In genomic region chr6:155054851-155055250, GRCh38 we compare ENCODE assay signal across 22 cellular contexts. TPM values are rescaled to one million over a fixed set of nuclear protein-coding genes. Genes with fewer than 3 reads are reported as not detected.
DNase-seq lines count a peak whose midpoint lies in the region; ATAC-seq and TF ChIP-seq lines count a peak whose summit lies in the region.
"Had no signal": no experiment of that assay in that cellular context is flagged by ENCODE, and none has a peak within 500 bp of the region (broad histone marks: within the 10 kb centered on the region; RNA-seq: fewer than 3 reads in every experiment).

No MANE protein-coding gene starts in this region.

- H3K27ac ChIP-seq in right cardiac atrium (ENCODE audit: low read length): no peak overlapping the region
- H3K27ac ChIP-seq in heart left ventricle: no peak overlapping the region
- H3K27ac ChIP-seq in caudate nucleus (ENCODE audit: low read depth, low read length): no peak overlapping the region
- H3K27ac ChIP-seq: BLaER1 had no signal

- H3K27me3 Mint-ChIP-seq in glutamatergic neuron (ENCODE audit: unreplicated experiment): peaks cover 3% of the 10 kb centered on the region
- H3K27me3 Mint-ChIP-seq in activated CD4-positive, alpha-beta T cell treated with anti-CD3 and anti-CD28 coated beads, Interleukin-2, amount 10 ng/mL, durations not matched to agents 7 days and 5 days: no peaks in the 10 kb centered on the region
- H3K27me3 Mint-ChIP-seq: CD4-positive, alpha-beta T cell had no signal

- H3K27me3 ChIP-seq in right cardiac atrium (ENCODE audit: control insufficient read depth, insufficient read depth) (no peaks in the 10 kb centered on the region), heart left ventricle (no peaks in the 10 kb centered on the region)
- H3K27me3 ChIP-seq: BLaER1 had no signal

- peaks cover 1% of the 10 kb centered on the region for H3K4me1 ChIP-seq in right cardiac atrium (ENCODE audit: control insufficient read depth, insufficient read depth, low read length)
- no peaks in the 10 kb centered on the region for H3K4me1 ChIP-seq in heart left ventricle
- H3K4me1 ChIP-seq: Caco-2 had no signal

- H3K4me1 Mint-ChIP-seq in glutamatergic neuron (ENCODE audit: low read depth, unreplicated experiment): peaks cover 3% of the 10 kb centered on the region
- peaks cover 22% of the 10 kb centered on the region for H3K4me1 Mint-ChIP-seq in activated CD4-positive, alpha-beta T cell treated with anti-CD3 and anti-CD28 coated beads, Interleukin-2, amount 10 ng/mL, durations not matched to agents 7 days and 5 days
- H3K4me1 Mint-ChIP-seq: H9 had no signal

- no peaks in the 10 kb centered on the region for H3K9me3 ChIP-seq in right cardiac atrium (ENCODE audit: control insufficient read depth, low read length)
- no peaks in the 10 kb centered on the region for H3K9me3 ChIP-seq in heart left ventricle
- H3K9me3 ChIP-seq: BLaER1, Caco-2 had no signal

- POLR2A ChIA-PET in activated CD4-positive, alpha-beta T cell treated with anti-CD3 and anti-CD28 coated beads, Interleukin-2, amount 10 ng/mL, durations not matched to agents 7 days and 5 days (lab: Charles Lee): no interaction called here

- intact Hi-C loops in right cardiac atrium (cut with DNase I): no loop called here
- intact Hi-C loops in heart left ventricle (cut with DNase I): no loop called here

- TF ChIP-seq CTCF in heart left ventricle (IDR thresholded peaks at IDR 0.05) (no peak), glutamatergic neuron (IDR thresholded peaks at IDR 0.05; ENCODE audit: partially characterized antibody, unreplicated experiment) (no peak)

- CTCF ChIA-PET in activated CD4-positive, alpha-beta T cell treated with anti-CD3 and anti-CD28 coated beads, Interleukin-2, amount 10 ng/mL, durations not matched to agents 7 days and 5 days (lab: Charles Lee): interaction anchor here (1.5 kb wide), 1 partner anchor 94 kb away, joined by 4 read pairs; no protein-coding TSS in a partner anchor

- no peak overlapping the region for H3K4me3 Mint-ChIP-seq in glutamatergic neuron (ENCODE audit: unreplicated experiment)
- no peak overlapping the region for H3K4me3 Mint-ChIP-seq in activated CD4-positive, alpha-beta T cell treated with anti-CD3 and anti-CD28 coated beads, Interleukin-2, amount 10 ng/mL, durations not matched to agents 7 days and 5 days
- H3K4me3 Mint-ChIP-seq: CD4-positive, alpha-beta T cell; H9; HFFc6 had no signal

- no peak overlapping the region for H3K4me3 ChIP-seq in right cardiac atrium (ENCODE audit: low read length)
- peak overlapping the region in 1 of 12 donors; percentile 20 for H3K4me3 ChIP-seq in heart left ventricle
- H3K4me3 ChIP-seq: BLaER1 had no signal

- 37% methylated on average over 7 of the region's 7 CpGs for WGBS in right cardiac atrium
- 48 to 65% (median 50%) methylated on average over 7 of the region's 7 CpGs for WGBS in heart left ventricle, 4 donors

- no peaks in the 10 kb centered on the region for H3K36me3 Mint-ChIP-seq in glutamatergic neuron (ENCODE audit: unreplicated experiment)
- H3K36me3 Mint-ChIP-seq in activated CD4-positive, alpha-beta T cell treated with anti-CD3 and anti-CD28 coated beads, Interleukin-2, amount 10 ng/mL, durations not matched to agents 7 days and 5 days (ENCODE audit: low read depth): no peaks in the 10 kb centered on the region

- DNase-seq in right cardiac atrium: no peak
- DNase-seq in heart left ventricle: no peak
- peak; percentile 45 for DNase-seq in dermis blood vessel endothelial cell
- DNase-seq in glutamatergic neuron: no peak
- no peak for DNase-seq in activated CD4-positive, alpha-beta T cell treated with anti-CD3 and anti-CD28 coated beads, Interleukin-2, amount 10 ng/mL, durations not matched to agents 7 days and 5 days
- DNase-seq in caudate nucleus (lab: John Stamatoyannopoulos, UW): no peak
- no peak for DNase-seq in mesenteric fat pad (ENCODE audit: low spot score)
- DNase-seq in SHP77 treated with DMSO at 0.1 percent for 48 hours (lab: John Stamatoyannopoulos, UW): no peak
- DNase-seq: Caco-2; CD4-positive, alpha-beta T cell; DMS 273 treated with DMSO at 0.1 percent for 48 hours; DMS79 treated with DMSO at 0.1 percent for 48 hours; H9; HFFc6; Kasumi-1; NCI-H1417; NCI-H1694 treated with DMSO at 0.1 percent for 48 hours; NCI-H2081 treated with DMSO at 0.1 percent for 48 hours; NCI-H2171 treated with DMSO at 0.1 percent for 48 hours; NCI-H524 treated with DMSO at 0.1 percent for 48 hours; NCI-H82 had no signal

- H3K36me3 ChIP-seq in heart left ventricle: no peaks in the 10 kb centered on the region
- H3K36me3 ChIP-seq: BLaER1 had no signal

- no peaks in the 10 kb centered on the region for H3K9me3 Mint-ChIP-seq in glutamatergic neuron (ENCODE audit: unreplicated experiment)
- peaks cover 4% of the 10 kb centered on the region for H3K9me3 Mint-ChIP-seq in activated CD4-positive, alpha-beta T cell treated with anti-CD3 and anti-CD28 coated beads, Interleukin-2, amount 10 ng/mL, durations not matched to agents 7 days and 5 days
- H3K9me3 Mint-ChIP-seq: CD4-positive, alpha-beta T cell; H9; HFFc6 had no signal

- no peak for TF ChIP-seq POLR2A in heart left ventricle (IDR thresholded peaks at IDR 0.05)

- peak overlapping the region; percentile 3 for H3K27ac Mint-ChIP-seq in glutamatergic neuron (ENCODE audit: unreplicated experiment)
- no peak overlapping the region for H3K27ac Mint-ChIP-seq in activated CD4-positive, alpha-beta T cell treated with anti-CD3 and anti-CD28 coated beads, Interleukin-2, amount 10 ng/mL, durations not matched to agents 7 days and 5 days
- H3K27ac Mint-ChIP-seq: CD4-positive, alpha-beta T cell; HFFc6 had no signal

- ATAC-seq in right cardiac atrium (peak; percentile 36 to 73), heart left ventricle (no peak)

RNA-seq across cellular contexts. Expression of gene TIAM2, which starts 59.7 kb away (rescaled TPM):
- total RNA-seq in right cardiac atrium: 10 to 100 TPM in 3 of 4 donors, 1 to 10 TPM in 1; 9.2 to 13.9 (median 12.6) TPM
- 6.6 TPM for polyA plus RNA-seq in right cardiac atrium
- total RNA-seq in heart left ventricle: 10 to 100 TPM in 7 of 9 donors, 1 to 10 TPM in 2; 6.4 to 16.5 (median 12.9) TPM
- polyA plus RNA-seq in heart left ventricle: 1 to 10 TPM; 4.6 to 6.2 TPM
- total RNA-seq in dermis blood vessel endothelial cell: 10.6 and 19.3 TPM in 2 replicates
- total RNA-seq in glutamatergic neuron (ENCODE audit: unreplicated experiment): 113 TPM
- 1 to 10 TPM; 4.9 to 5.6 TPM for total RNA-seq in activated CD4-positive, alpha-beta T cell treated with anti-CD3 and anti-CD28 coated beads, Interleukin-2, amount 10 ng/mL, durations not matched to agents 7 days and 5 days
- 5.9 TPM for total RNA-seq in mesenteric fat pad

Comparison
In these comparisons a context has a peak if more than half of its experiments do, and no peak if none do; other contexts are left out.
1. ATAC-seq: peak in right cardiac atrium (2 of 2); none in heart left ventricle (0 of 4).